In genomic region chr12:4849024-4849594, GRCh38 we compare ENCODE assay signal across 8 cellular contexts.
DNase-seq lines count a peak whose midpoint lies in the region; ATAC-seq and TF ChIP-seq lines count a peak whose summit lies in the region.

No MANE protein-coding gene starts in this region.

- H3K4me1 Mint-ChIP-seq in MCF 10A (ENCODE audit: insufficient read depth, unreplicated experiment), result no peaks in the 10 kb centered on the region

- H3K4me3 Mint-ChIP-seq in MCF 10A (ENCODE audit: unreplicated experiment), result no peak overlapping the region

- H3K9me3 Mint-ChIP-seq in MCF 10A (ENCODE audit: unreplicated experiment), result no peaks in the 10 kb centered on the region

- H3K36me3 Mint-ChIP-seq in MCF 10A (ENCODE audit: insufficient read depth, unreplicated experiment), result no peaks in the 10 kb centered on the region

- no TSS peak for BruUV-seq in MCF 10A (replicated peaks; lab: Mats Ljungman, UMichigan)

- CTCF ChIA-PET in MCF 10A (lab: Yijun Ruan, JAX), result interaction anchor here (0.6 to 2.7 kb wide), 38 partner anchors 8 to 1129 kb away, joined by 3 to 38 read pairs (median 3); no protein-coding TSS in a partner anchor

- ATAC-seq in sciatic nerve, result no peak

- POLR2A ChIA-PET in MCF 10A (lab: Yijun Ruan, JAX), result no interaction called here

- peak; percentile 6 for DNase-seq in stimulated activated CD4-positive, alpha-beta T cell treated with anti-CD3 and anti-CD28 coated beads, Interleukin-2, amount 100 ng/mL, for 4 hours (ENCODE audit: low read depth)
- DNase-seq in stimulated activated CD4-positive, alpha-beta T cell treated with anti-CD3 and anti-CD28 coated beads, Interleukin-1b, Interleukin-23, amount 100 ng/mL, for 48 hours, result no peak
- DNase-seq in NCI-H1694 (lab: John Stamatoyannopoulos, UW), result peak; percentile 26
- DNase-seq in MCF 10A (ENCODE audit: unreplicated experiment), result peak; percentile 38
- DNase-seq in medulla oblongata (ENCODE audit: extremely low spot score), result peak; percentile 40
- DNase-seq in cortex of kidney (lab: John Stamatoyannopoulos, UW), result no peak
- no peak for DNase-seq in NCI-H1048 (lab: John Stamatoyannopoulos, UW)
- no peak for DNase-seq in sciatic nerve (ENCODE audit: low spot score)

- intact Hi-C loops in MCF 10A (cut with micrococcal nuclease), result no loop called here
- intact Hi-C loops in sciatic nerve (cut with DNase I), result no loop called here

- H3K27me3 Mint-ChIP-seq in MCF 10A (ENCODE audit: insufficient read depth, unreplicated experiment), result peaks cover 41% of the 10 kb centered on the region

- H3K27ac Mint-ChIP-seq in MCF 10A (ENCODE audit: low read depth, unreplicated experiment), result no peak overlapping the region

- TF ChIP-seq CTCF in MCF 10A (IDR thresholded peaks at IDR 0.05; ENCODE audit: unreplicated experiment), result peak; percentile 70

Comparison
In these comparisons a context has a peak if more than half of its experiments do, and no peak if none do; other contexts are left out.
1. DNase-seq: peak in stimulated activated CD4-positive, alpha-beta T cell treated with anti-CD3 and anti-CD28 coated beads, Interleukin-2, amount 100 ng/mL, for 4 hours (single experiment), NCI-H1694 (single experiment), MCF 10A (single experiment) and medulla oblongata (single experiment); none in stimulated activated CD4-positive, alpha-beta T cell treated with anti-CD3 and anti-CD28 coated beads, Interleukin-1b, Interleukin-23, amount 100 ng/mL, for 48 hours (single experiment), cortex of kidney (single experiment), NCI-H1048 (single experiment) and sciatic nerve (single experiment).